ENCODE assay signal across 10 cellular contexts in genomic region chr5:176996780-176997179, GRCh38. TPM values are rescaled to one million over a fixed set of nuclear protein-coding genes. Genes with fewer than 3 reads are reported as not detected.
A peak's percentile ranks its signal among the peaks of the same experiment; 100 is the strongest.
DNase-seq lines count a peak whose midpoint lies in the region; ATAC-seq and TF ChIP-seq lines count a peak whose summit lies in the region.
"Had no signal": no experiment of that assay in that cellular context is flagged by ENCODE, and none has a peak within 500 bp of the region (broad histone marks: within the 10 kb centered on the region; RNA-seq: fewer than 3 reads in every experiment).

No MANE protein-coding gene starts in this region.

- peak overlapping the region; percentile 22 for H3K27ac ChIP-seq in CD8-positive, alpha-beta memory T cell (ENCODE audit: low read depth, low read length)
- H3K27ac ChIP-seq in neutrophil, result peak overlapping the region; percentile 95

- H3K27me3 Mint-ChIP-seq in CD8-positive, alpha-beta memory T cell, result peaks cover 0 to 2% of the 10 kb centered on the region in 2 donors
- no peaks in the 10 kb centered on the region for H3K27me3 Mint-ChIP-seq in IgD-negative memory B cell
- H3K27me3 Mint-ChIP-seq in activated naive CD8-positive, alpha-beta T cell treated with anti-CD3 and anti-CD28 coated beads, Interleukin-2, amount 50 U/mL, for 24 hours, result no peaks in the 10 kb centered on the region

- CTCF ChIA-PET in CD8-positive, alpha-beta memory T cell (lab: Charles Lee), result interaction anchor here (0.7 to 1.2 kb wide), 2 partner anchors 9 to 10 kb away, joined by 3 to 4 read pairs; no protein-coding TSS in a partner anchor

- H3K36me3 Mint-ChIP-seq in CD8-positive, alpha-beta memory T cell, result peaks cover 7 to 24% (median 9%) of the 10 kb centered on the region in 3 donors
- H3K36me3 Mint-ChIP-seq in IgD-negative memory B cell, result no peaks in the 10 kb centered on the region
- H3K36me3 Mint-ChIP-seq in activated naive CD8-positive, alpha-beta T cell treated with anti-CD3 and anti-CD28 coated beads, Interleukin-2, amount 50 U/mL, for 24 hours (ENCODE audit: low read depth), result peaks cover 29% of the 10 kb centered on the region

- no peaks in the 10 kb centered on the region for H3K27me3 ChIP-seq in CD8-positive, alpha-beta memory T cell (ENCODE audit: insufficient read depth, low read length, poor library complexity, severe bottlenecking)
- H3K27me3 ChIP-seq in neutrophil, result no peaks in the 10 kb centered on the region
- H3K27me3 ChIP-seq: gastroesophageal sphincter had no signal

- peak overlapping the region in 7 of 8 donors; percentile 5 to 36 (median 15) for H3K27ac Mint-ChIP-seq in CD8-positive, alpha-beta memory T cell
- H3K27ac Mint-ChIP-seq in IgD-negative memory B cell, result peak overlapping the region; percentile 75 to 94 (median 82)
- peak overlapping the region; percentile 23 for H3K27ac Mint-ChIP-seq in activated naive CD8-positive, alpha-beta T cell treated with anti-CD3 and anti-CD28 coated beads, Interleukin-2, amount 50 U/mL, for 24 hours

- H3K4me1 ChIP-seq in CD8-positive, alpha-beta memory T cell (ENCODE audit: insufficient read depth, low read length), result peaks cover 10% of the 10 kb centered on the region
- H3K4me1 ChIP-seq in neutrophil (ENCODE audit: control insufficient read depth in 1 of 2, insufficient read depth in 1 of 2, low read depth in 1 of 2, low read length in 1 of 2), result peaks cover 93 to 96% of the 10 kb centered on the region in 2 experiments

- ATAC-seq in activated naive CD8-positive, alpha-beta T cell treated with anti-CD3 and anti-CD28 coated beads, Interleukin-2, amount 50 U/mL, for 24 hours, result no peak
- ATAC-seq in sciatic nerve, result no peak
- ATAC-seq: gastroesophageal sphincter had no signal

- TF ChIP-seq CTCF in neutrophil (IDR thresholded peaks at IDR 0.05), result no peak

- intact Hi-C loops in sciatic nerve (cut with DNase I), result no loop called here

- no peaks in the 10 kb centered on the region for H3K9me3 ChIP-seq in CD8-positive, alpha-beta memory T cell (ENCODE audit: low read length)
- H3K9me3 ChIP-seq in neutrophil, result no peaks in the 10 kb centered on the region
- H3K9me3 ChIP-seq: gastroesophageal sphincter had no signal

- H3K4me3 Mint-ChIP-seq in CD8-positive, alpha-beta memory T cell, result peak overlapping the region in 5 of 7 donors; percentile 1 to 32 (median 15)
- H3K4me3 Mint-ChIP-seq in IgD-negative memory B cell, result peak overlapping the region in 2 of 4 donors; percentile 53 to 77
- H3K4me3 Mint-ChIP-seq in activated naive CD8-positive, alpha-beta T cell treated with anti-CD3 and anti-CD28 coated beads, Interleukin-2, amount 50 U/mL, for 24 hours, result no peak overlapping the region

- POLR2A ChIA-PET in CD8-positive, alpha-beta memory T cell (lab: Charles Lee), result no interaction called here

- peaks cover 0 to 9% (median 3%) of the 10 kb centered on the region in 5 donors for H3K9me3 Mint-ChIP-seq in CD8-positive, alpha-beta memory T cell
- H3K9me3 Mint-ChIP-seq in IgD-negative memory B cell, result no peaks in the 10 kb centered on the region
- H3K9me3 Mint-ChIP-seq in activated naive CD8-positive, alpha-beta T cell treated with anti-CD3 and anti-CD28 coated beads, Interleukin-2, amount 50 U/mL, for 24 hours, result peaks cover 3% of the 10 kb centered on the region

- no peak for DNase-seq in CD8-positive, alpha-beta memory T cell
- DNase-seq in activated naive CD8-positive, alpha-beta T cell treated with anti-CD3 and anti-CD28 coated beads, Interleukin-2, amount 50 U/mL, for 24 hours, result no peak
- DNase-seq in T-helper 1 cell, result no peak
- no peak for DNase-seq in sciatic nerve (ENCODE audit: low spot score)
- no peak for DNase-seq in NCI-H1048 (lab: John Stamatoyannopoulos, UW)
- DNase-seq: Kasumi-1, NCI-H2171 treated with DMSO at 0.1 percent for 48 hours had no signal

- no peak overlapping the region for H3K4me3 ChIP-seq in CD8-positive, alpha-beta memory T cell (ENCODE audit: low read length)
- H3K4me3 ChIP-seq in neutrophil (ENCODE audit: low read depth in 1 of 2, low read length in 1 of 2), result peak overlapping the region in 1 of 2 experiments; percentile 51
- H3K4me3 ChIP-seq: gastroesophageal sphincter had no signal

- peaks cover 46 to 66% (median 64%) of the 10 kb centered on the region in 3 donors for H3K4me1 Mint-ChIP-seq in CD8-positive, alpha-beta memory T cell
- peaks cover 42 to 46% (median 46%) of the 10 kb centered on the region in 3 donors for H3K4me1 Mint-ChIP-seq in IgD-negative memory B cell
- peaks cover 38% of the 10 kb centered on the region for H3K4me1 Mint-ChIP-seq in activated naive CD8-positive, alpha-beta T cell treated with anti-CD3 and anti-CD28 coated beads, Interleukin-2, amount 50 U/mL, for 24 hours

- no peaks in the 10 kb centered on the region for H3K36me3 ChIP-seq in CD8-positive, alpha-beta memory T cell (ENCODE audit: insufficient read depth, low read length)
- no peaks in the 10 kb centered on the region for H3K36me3 ChIP-seq in neutrophil
- H3K36me3 ChIP-seq: gastroesophageal sphincter had no signal

RNA-seq across cellular contexts. Expression of gene UIMC1, which starts 9.8 kb away (rescaled TPM):
- total RNA-seq in CD8-positive, alpha-beta memory T cell, result 10 to 100 TPM; 39.2 to 44.9 TPM
- polyA plus RNA-seq in CD8-positive, alpha-beta memory T cell, result 24.7 TPM
- polyA plus RNA-seq in IgD-negative memory B cell, result 37.3 TPM
- total RNA-seq in sciatic nerve, result 58.0 TPM

RNA-seq across cellular contexts. Expression of gene ZNF346, which starts 25.7 kb away (rescaled TPM):
- total RNA-seq in CD8-positive, alpha-beta memory T cell, result 10 to 100 TPM; 19.5 to 22.0 TPM
- 16.8 TPM for polyA plus RNA-seq in CD8-positive, alpha-beta memory T cell
- 17.7 TPM for polyA plus RNA-seq in IgD-negative memory B cell
- 27.1 TPM for total RNA-seq in sciatic nerve

Comparison
In these comparisons a context has a peak if more than half of its experiments do, and no peak if none do; other contexts are left out.
1. H3K27ac Mint-ChIP-seq: peak in every context shown above with its lines; median percentile 82 in IgD-negative memory B cell; 23 in activated naive CD8-positive, alpha-beta T cell treated with anti-CD3 and anti-CD28 coated beads, Interleukin-2, amount 50 U/mL, for 24 hours; 15 in CD8-positive, alpha-beta memory T cell.